Comparison of ENCODE assay signal across 27 cellular contexts in genomic region chr2:100180503-100180902, GRCh38. TPM values are rescaled to one million over a fixed set of nuclear protein-coding genes. Genes with fewer than 3 reads are reported as not detected.
"Had no signal": no experiment of that assay in that cellular context is flagged by ENCODE, and none has a peak within 500 bp of the region (broad histone marks: within the 10 kb centered on the region; RNA-seq: fewer than 3 reads in every experiment).

No MANE protein-coding gene starts in this region.

- H3K9me3 Mint-ChIP-seq: immature natural killer cell; mesothelial cell of epicardium; naive B cell; natural killer cell; stimulated activated memory B cell treated with anti-CD40 and anti-IgM and Interleukin-4, amounts not matched to agents 10 μg/mL and 1 μg/mL and 100 μg/mL, for 72 hours had no signal

- H3K36me3 Mint-ChIP-seq: immature natural killer cell; mesothelial cell of epicardium; naive B cell; natural killer cell; stimulated activated memory B cell treated with anti-CD40 and anti-IgM and Interleukin-4, amounts not matched to agents 10 μg/mL and 1 μg/mL and 100 μg/mL, for 72 hours had no signal

- H3K4me3 Mint-ChIP-seq: immature natural killer cell; mesothelial cell of epicardium; naive B cell; natural killer cell; stimulated activated memory B cell treated with anti-CD40 and anti-IgM and Interleukin-4, amounts not matched to agents 10 μg/mL and 1 μg/mL and 100 μg/mL, for 72 hours had no signal

- H3K4me3 ChIP-seq: left lung, lower lobe of right lung, right atrium auricular region, right lobe of liver, smooth muscle cell, stomach, testis, tibial artery, upper lobe of right lung had no signal

- H3K4me1 ChIP-seq: parathyroid adenoma, right lobe of liver, tibial artery, upper lobe of right lung had no signal

- H3K27me3 Mint-ChIP-seq: naive B cell; stimulated activated memory B cell treated with anti-CD40 and anti-IgM and Interleukin-4, amounts not matched to agents 10 μg/mL and 1 μg/mL and 100 μg/mL, for 72 hours had no signal

- H3K4me1 Mint-ChIP-seq: immature natural killer cell, natural killer cell had no signal

- DNase-seq: hypothalamus; immature natural killer cell; left colon; left lung; lower lobe of right lung; mammary epithelial cell; mesenchymal stem cell; naive B cell; natural killer cell; nucleus accumbens; right lobe of liver; stimulated activated CD4-positive, alpha-beta T cell treated with anti-CD3 and anti-CD28 coated beads, Interleukin-1b, Interleukin-23, amount 100 ng/mL, for 48 hours; stimulated activated CD4-positive, alpha-beta T cell treated with anti-CD3 and anti-CD28 coated beads, Interleukin-2, amount 100 ng/mL, for 48 hours; stimulated activated CD4-positive, alpha-beta T cell treated with anti-CD3 and anti-CD28 coated beads, Interleukin-4, amount 100 ng/mL, for 4 hours; stimulated activated CD8-positive, alpha-beta memory T cell treated with anti-CD3 and anti-CD28 coated beads, Interleukin-4, amount 100 ng/mL, for 48 hours; stimulated activated naive CD8-positive, alpha-beta T cell treated with anti-CD3 and anti-CD28 coated beads, Interleukin-15, Interleukin-2, amounts not matched to agents 100 U/mL and 50 U/mL, for 24 hours; stomach; testis; tibial artery; trophoblast cell; upper lobe of right lung had no signal

- H3K27ac Mint-ChIP-seq: immature natural killer cell; mesothelial cell of epicardium; natural killer cell; stimulated activated memory B cell treated with anti-CD40 and anti-IgM and Interleukin-4, amounts not matched to agents 10 μg/mL and 1 μg/mL and 100 μg/mL, for 72 hours had no signal

- ATAC-seq: left colon; left lung; lower lobe of right lung; natural killer cell; right lobe of liver; stimulated activated memory B cell treated with anti-CD40 and anti-IgM and Interleukin-4, amounts not matched to agents 10 μg/mL and 1 μg/mL and 100 μg/mL, for 72 hours; stimulated activated naive CD8-positive, alpha-beta T cell treated with anti-CD3 and anti-CD28 coated beads, Interleukin-15, Interleukin-2, amounts not matched to agents 100 U/mL and 50 U/mL, for 24 hours; upper lobe of right lung had no signal

- H3K9me3 ChIP-seq: left lung, lower lobe of right lung, right atrium auricular region, right lobe of liver, stomach, testis, tibial artery, upper lobe of right lung had no signal

- H3K27ac ChIP-seq: left lung, lower lobe of right lung, parathyroid adenoma, right atrium auricular region, right lobe of liver, stomach, testis, tibial artery, upper lobe of right lung had no signal

- H3K36me3 ChIP-seq: left lung, lower lobe of right lung, right atrium auricular region, right lobe of liver, stomach, tibial artery, upper lobe of right lung had no signal

- H3K27me3 ChIP-seq: left lung, right atrium auricular region, right lobe of liver, stomach, testis, tibial artery, upper lobe of right lung had no signal

RNA-seq across cellular contexts. Expression of gene AFF3, which starts 38.1 kb away (rescaled TPM):
- total RNA-seq: mammary epithelial cell, pulmonary artery endothelial cell had no signal
